In the genomic region with DNA sequence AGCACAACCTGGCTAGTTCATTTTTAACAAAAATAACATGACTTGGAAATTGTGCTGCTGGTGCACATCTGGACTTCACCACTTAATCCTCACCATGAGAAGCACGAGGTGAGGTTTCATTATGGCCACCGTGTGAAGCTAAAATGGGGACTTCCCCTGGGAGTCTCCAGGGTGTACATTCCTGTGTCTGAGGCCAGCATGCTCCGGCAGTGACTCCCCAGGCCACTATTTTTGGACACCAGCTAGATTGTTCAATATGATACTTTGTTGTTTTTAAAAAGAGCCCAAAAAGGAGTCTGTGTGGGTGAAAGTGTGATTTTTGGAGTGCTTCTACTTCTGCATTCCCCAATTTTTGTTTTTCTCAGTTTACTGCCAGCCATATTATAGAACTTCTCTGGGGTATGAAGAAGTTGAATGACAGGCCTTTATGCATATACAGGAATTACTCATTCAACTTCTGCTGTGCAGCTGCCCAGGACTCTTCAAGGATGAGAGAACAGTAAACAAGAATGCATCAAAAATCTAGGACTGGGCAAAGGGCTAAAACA, we compare ENCODE assay signal across 10 cellular contexts. TPM values are rescaled to one million over a fixed set of nuclear protein-coding genes. Genes with fewer than 3 reads are reported as not detected.
A peak's percentile ranks its signal among the peaks of the same experiment; 100 is the strongest.
DNase-seq lines count a peak whose midpoint lies in the region; ATAC-seq and TF ChIP-seq lines count a peak whose summit lies in the region.
"Had no signal": no experiment of that assay in that cellular context is flagged by ENCODE, and none has a peak within 500 bp of the region (broad histone marks: within the 10 kb centered on the region; RNA-seq: fewer than 3 reads in every experiment).

No MANE protein-coding gene starts in this region.

- DNase-seq in cardiac fibroblast (ENCODE audit: low read depth in 2 of 2) (peak; percentile 26 to 83), NCI-H82 treated with DMSO at 0.1 percent for 48 hours (lab: John Stamatoyannopoulos, UW; ENCODE audit: unreplicated experiment) (no peak), right lobe of liver (no peak), prostate gland (ENCODE audit: low spot score) (no peak)
- no peak for DNase-seq in naive thymus-derived CD8-positive, alpha-beta T cell
- DNase-seq: DMS53, NCI-H226 had no signal

- H3K4me2 ChIP-seq in BLaER1: peak overlapping the region; percentile 64

- H3K36me3 ChIP-seq in BLaER1 (no peaks in the 10 kb centered on the region), right lobe of liver (no peaks in the 10 kb centered on the region), prostate gland (no peaks in the 10 kb centered on the region)

- no peak for TF ChIP-seq CTCF in cardiac fibroblast (IDR thresholded peaks at IDR 0.05; ENCODE audit: low read depth, low read length)
- TF ChIP-seq CTCF in right lobe of liver (IDR thresholded peaks at IDR 0.05): no peak
- no peak for TF ChIP-seq CTCF in prostate gland (IDR thresholded peaks at IDR 0.05)

- H3K27me3 ChIP-seq in BLaER1 (no peaks in the 10 kb centered on the region), right lobe of liver (no peaks in the 10 kb centered on the region), prostate gland (replicated peaks; ENCODE audit: insufficient read depth) (no peaks in the 10 kb centered on the region)

- H3K9me3 Mint-ChIP-seq in naive thymus-derived CD8-positive, alpha-beta T cell: no peaks in the 10 kb centered on the region

- intact Hi-C loops in right lobe of liver (cut with DNase I) (no loop called here), prostate gland (cut with DNase I) (no loop called here)

- no peaks in the 10 kb centered on the region for H4K20me1 ChIP-seq in BLaER1

- POLR2A ChIA-PET in naive thymus-derived CD8-positive, alpha-beta T cell (lab: Charles Lee): no interaction called here

- peaks cover 21% of the 10 kb centered on the region for H3K9me3 ChIP-seq in BLaER1
- no peaks in the 10 kb centered on the region for H3K9me3 ChIP-seq in right lobe of liver
- no peaks in the 10 kb centered on the region for H3K9me3 ChIP-seq in prostate gland

- H3K27ac Mint-ChIP-seq in naive thymus-derived CD8-positive, alpha-beta T cell: no peak overlapping the region

- peak; percentile 97 for ATAC-seq in GM19397 (IDR thresholded peaks at IDR 0.05; ENCODE audit: unreplicated experiment)
- ATAC-seq in HG03095 (IDR thresholded peaks at IDR 0.05; ENCODE audit: unreplicated experiment): peak; percentile 91
- no peak for ATAC-seq in right lobe of liver
- ATAC-seq in naive thymus-derived CD8-positive, alpha-beta T cell: no peak

- H3K4me3 Mint-ChIP-seq in naive thymus-derived CD8-positive, alpha-beta T cell: no peak overlapping the region

- H3K27ac ChIP-seq in BLaER1: peak overlapping the region; percentile 36; the same call in 1 of the 2 replicates
- H3K27ac ChIP-seq in right lobe of liver: no peak overlapping the region
- no peak overlapping the region for H3K27ac ChIP-seq in prostate gland

- H3K36me3 Mint-ChIP-seq in naive thymus-derived CD8-positive, alpha-beta T cell: no peaks in the 10 kb centered on the region

- H3K4me1 ChIP-seq in BLaER1 (peaks cover 21% of the 10 kb centered on the region), right lobe of liver (no peaks in the 10 kb centered on the region), prostate gland (replicated peaks) (no peaks in the 10 kb centered on the region)

- TF ChIP-seq POLR2A in right lobe of liver (IDR thresholded peaks at IDR 0.05): no peak
- TF ChIP-seq POLR2A in prostate gland (IDR thresholded peaks at IDR 0.05): no peak

- H3K9ac ChIP-seq in BLaER1: peak overlapping the region; percentile 16; the same call in 1 of the 2 replicates

- H3K27me3 Mint-ChIP-seq in naive thymus-derived CD8-positive, alpha-beta T cell: no peaks in the 10 kb centered on the region

- 8% methylated on average over 3 of the region's 3 CpGs for WGBS in right lobe of liver (ENCODE audit: insufficient coverage, low coverage, low lambda C conversion rate, missing lambda C conversion rate)
- 22% methylated on average over 3 of the region's 3 CpGs for WGBS in prostate gland

- H3K4me1 Mint-ChIP-seq in naive thymus-derived CD8-positive, alpha-beta T cell: no peaks in the 10 kb centered on the region

- H3K4me3 ChIP-seq in BLaER1 (no peak overlapping the region), cardiac fibroblast (replicated peaks in 1 of 2; ENCODE audit: low read depth in 2 of 2, low read length in 2 of 2) (no peak overlapping the region), right lobe of liver (no peak overlapping the region), prostate gland (no peak overlapping the region)

RNA-seq across cellular contexts. Expression of gene AICDA, which starts 16.9 kb away (rescaled TPM):
- not detected for total RNA-seq in right lobe of liver
- not detected for total RNA-seq in naive thymus-derived CD8-positive, alpha-beta T cell
- not detected for polyA plus RNA-seq in naive thymus-derived CD8-positive, alpha-beta T cell
- total RNA-seq in prostate gland: 1 to 10 TPM in 1 of 2 donors, not detected in 1; 4.3 TPM

RNA-seq across cellular contexts. Expression of gene MFAP5, which starts 33.1 kb away (rescaled TPM):
- under 1 TPM in 2 of 6 experiments, not detected in 4; 0.12 to 0.39 TPM for total RNA-seq in right lobe of liver
- total RNA-seq in naive thymus-derived CD8-positive, alpha-beta T cell: not detected
- not detected for polyA plus RNA-seq in naive thymus-derived CD8-positive, alpha-beta T cell
- 10 to 100 TPM in 1 of 2 donors, 1 to 10 TPM in 1; 2.8 to 13.4 TPM for total RNA-seq in prostate gland

Comparison
In these comparisons a context has a peak if more than half of its experiments do, and no peak if none do; other contexts are left out.
1. ATAC-seq: peak in GM19397 (single experiment) and HG03095 (single experiment); none in right lobe of liver (0 of 4) and naive thymus-derived CD8-positive, alpha-beta T cell (0 of 2).
2. DNase-seq: peak in cardiac fibroblast (2 of 2); none in NCI-H82 treated with DMSO at 0.1 percent for 48 hours (single experiment), right lobe of liver (0 of 3), naive thymus-derived CD8-positive, alpha-beta T cell (0 of 10) and prostate gland (single experiment).